8 cellular contexts compared by ENCODE assay signal in the genomic region with DNA sequence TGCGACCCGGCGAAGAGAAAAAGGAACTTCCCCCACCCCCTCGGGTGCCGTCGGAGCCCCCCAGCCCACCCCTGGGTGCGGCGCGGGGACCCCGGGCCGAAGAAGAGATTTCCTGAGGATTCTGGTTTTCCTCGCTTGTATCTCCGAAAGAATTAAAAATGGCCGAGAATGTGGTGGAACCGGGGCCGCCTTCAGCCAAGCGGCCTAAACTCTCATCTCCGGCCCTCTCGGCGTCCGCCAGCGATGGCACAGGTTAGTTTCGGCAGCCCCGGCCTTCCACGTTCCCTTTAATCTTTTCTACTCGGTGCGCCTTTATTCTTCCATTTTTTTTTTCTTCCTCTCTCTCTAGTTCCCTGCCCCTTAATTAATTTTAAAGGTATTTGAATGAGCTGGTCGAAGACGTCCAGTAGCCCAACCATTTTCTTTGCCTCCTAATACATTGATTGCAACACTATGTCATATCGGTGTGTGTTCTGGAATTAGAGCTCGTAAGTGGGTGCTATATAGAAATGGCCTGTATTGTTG. TPM values are rescaled to one million over a fixed set of nuclear protein-coding genes. Genes with fewer than 3 reads are reported as not detected.
DNase-seq lines count a peak whose midpoint lies in the region; ATAC-seq and TF ChIP-seq lines count a peak whose summit lies in the region.

No MANE protein-coding gene starts in this region.

- peak; percentile 47 for DNase-seq in stimulated activated CD4-positive, alpha-beta T cell treated with anti-CD3 and anti-CD28 coated beads, Interleukin-15, amount 100 ng/mL, for 24 hours
- no peak for DNase-seq in stimulated activated CD4-positive, alpha-beta T cell treated with anti-CD3 and anti-CD28 coated beads, Interleukin-1b, Interleukin-23, amount 100 ng/mL, for 48 hours
- peak; percentile 39 for DNase-seq in NCI-H1092 treated with DMSO at 0.1 percent for 48 hours (lab: John Stamatoyannopoulos, UW)
- DNase-seq in activated T-cell treated with anti-CD3 and anti-CD28 coated beads, Interleukin-2, amount 50 U/mL, for 24 hours, result no peak
- DNase-seq in foreskin keratinocyte, result peak in 1 of 2 donors; percentile 33
- peak; percentile 58 for DNase-seq in neural progenitor cell (ENCODE audit: low spot score)
- DNase-seq in stimulated activated naive CD4-positive, alpha-beta T cell treated with Interleukin-2 at 50 U/mL for 16 hours (lab: John Stamatoyannopoulos, UW), result no peak
- no peak for DNase-seq in GM19240 (ENCODE audit: insufficient read length, low spot score)

- peaks cover 55% of the 10 kb centered on the region for H4K20me1 ChIP-seq in neural progenitor cell (ENCODE audit: low read depth)

- H3K4me2 ChIP-seq in neural progenitor cell, result peak overlapping the region; percentile 92

- H3K4me1 ChIP-seq in foreskin keratinocyte, result peaks cover 16% of the 10 kb centered on the region
- H3K4me1 ChIP-seq in neural progenitor cell, result peaks cover 21% of the 10 kb centered on the region

- TF ChIP-seq CTCF in foreskin keratinocyte (conservative IDR thresholded peaks at IDR 0.05) (no peak), neural progenitor cell (IDR thresholded peaks at IDR 0.05) (no peak)

- no peaks in the 10 kb centered on the region for H3K27me3 Mint-ChIP-seq in activated T-cell treated with anti-CD3 and anti-CD28 coated beads, Interleukin-2, amount 50 U/mL, for 24 hours
- H3K27me3 Mint-ChIP-seq in neural progenitor cell (ENCODE audit: insufficient read depth, low read depth), result peaks cover 3% of the 10 kb centered on the region

- no peak overlapping the region for H2AFZ ChIP-seq in neural progenitor cell (replicated peaks)

- H3K27ac ChIP-seq in foreskin keratinocyte, result peak overlapping the region; percentile 85
- peak overlapping the region; percentile 99 for H3K27ac ChIP-seq in neural progenitor cell

- H3K36me3 ChIP-seq in neural progenitor cell, result peaks cover 3% of the 10 kb centered on the region

- no peak for ATAC-seq in foreskin keratinocyte

- H3F3A ChIP-seq in neural progenitor cell (ENCODE audit: low read depth), result peaks cover 13% of the 10 kb centered on the region

- H3K36me3 Mint-ChIP-seq in activated T-cell treated with anti-CD3 and anti-CD28 coated beads, Interleukin-2, amount 50 U/mL, for 24 hours (ENCODE audit: low read depth), result peaks cover 39% of the 10 kb centered on the region
- peaks cover 18% of the 10 kb centered on the region for H3K36me3 Mint-ChIP-seq in neural progenitor cell

- H3K9me3 Mint-ChIP-seq in activated T-cell treated with anti-CD3 and anti-CD28 coated beads, Interleukin-2, amount 50 U/mL, for 24 hours, result no peaks in the 10 kb centered on the region
- no peaks in the 10 kb centered on the region for H3K9me3 Mint-ChIP-seq in neural progenitor cell

- peak overlapping the region; percentile 97 for H3K27ac Mint-ChIP-seq in activated T-cell treated with anti-CD3 and anti-CD28 coated beads, Interleukin-2, amount 50 U/mL, for 24 hours
- H3K27ac Mint-ChIP-seq in neural progenitor cell, result peak overlapping the region; percentile 88

- H3K9ac ChIP-seq in neural progenitor cell, result peak overlapping the region; percentile 95

- H3K4me3 Mint-ChIP-seq in activated T-cell treated with anti-CD3 and anti-CD28 coated beads, Interleukin-2, amount 50 U/mL, for 24 hours, result peak overlapping the region; percentile 98
- H3K4me3 Mint-ChIP-seq in neural progenitor cell, result peak overlapping the region; percentile 98

- no peaks in the 10 kb centered on the region for H3K27me3 ChIP-seq in foreskin keratinocyte
- H3K27me3 ChIP-seq in neural progenitor cell, result no peaks in the 10 kb centered on the region

- peaks cover 42% of the 10 kb centered on the region for H3K4me1 Mint-ChIP-seq in activated T-cell treated with anti-CD3 and anti-CD28 coated beads, Interleukin-2, amount 50 U/mL, for 24 hours (ENCODE audit: low read depth)
- H3K4me1 Mint-ChIP-seq in neural progenitor cell, result peaks cover 32% of the 10 kb centered on the region

- peak overlapping the region; percentile 99 for H3K4me3 ChIP-seq in neural progenitor cell

- H3K79me2 ChIP-seq in neural progenitor cell (ENCODE audit: low read depth), result peaks cover 62% of the 10 kb centered on the region

- no peaks in the 10 kb centered on the region for H3K9me3 ChIP-seq in neural progenitor cell (ENCODE audit: low read depth)

RNA-seq across cellular contexts. Expression of a gene that starts 0.5 kb away (rescaled TPM):
- total RNA-seq in foreskin keratinocyte (32.2 and 33.6 TPM in 2 replicates), neural progenitor cell (ENCODE audit: low replicate concordance) (57.9 and 66.6 TPM in 2 replicates)
- 2.5 and 3.3 TPM in 2 replicates for polyA plus RNA-seq in foreskin keratinocyte

Comparison
In these comparisons a context has a peak if more than half of its experiments do, and no peak if none do; other contexts are left out.
1. DNase-seq: peak in stimulated activated CD4-positive, alpha-beta T cell treated with anti-CD3 and anti-CD28 coated beads, Interleukin-15, amount 100 ng/mL, for 24 hours (single experiment), NCI-H1092 treated with DMSO at 0.1 percent for 48 hours (single experiment) and neural progenitor cell (single experiment); none in stimulated activated CD4-positive, alpha-beta T cell treated with anti-CD3 and anti-CD28 coated beads, Interleukin-1b, Interleukin-23, amount 100 ng/mL, for 48 hours (single experiment), activated T-cell treated with anti-CD3 and anti-CD28 coated beads, Interleukin-2, amount 50 U/mL, for 24 hours (single experiment), stimulated activated naive CD4-positive, alpha-beta T cell treated with Interleukin-2 at 50 U/mL for 16 hours (single experiment) and GM19240 (single experiment).